In the genomic region with DNA sequence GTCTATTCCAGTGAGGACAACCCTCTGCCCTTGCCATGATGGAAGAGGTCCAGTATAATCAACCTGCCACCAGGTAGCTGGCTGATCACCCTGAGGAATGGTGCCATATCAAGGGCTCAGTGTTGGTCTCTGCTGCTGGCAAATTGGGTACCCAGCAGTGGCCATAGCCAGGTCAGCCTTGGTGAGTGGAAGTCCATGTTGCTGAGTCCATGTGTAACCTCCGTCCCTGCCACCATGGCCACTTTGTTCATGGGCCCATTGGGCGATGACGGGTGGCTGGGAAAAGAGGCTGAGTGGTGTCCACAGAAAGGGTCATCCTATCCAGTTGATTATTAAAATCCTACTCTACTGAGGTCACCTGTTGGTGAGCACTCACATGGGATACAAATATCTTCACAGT, we compare ENCODE assay signal across 7 cellular contexts. TPM values are rescaled to one million over a fixed set of nuclear protein-coding genes. Genes with fewer than 3 reads are reported as not detected.
"Had no signal": no experiment of that assay in that cellular context is flagged by ENCODE, and none has a peak within 500 bp of the region (broad histone marks: within the 10 kb centered on the region; RNA-seq: fewer than 3 reads in every experiment).

No MANE protein-coding gene starts in this region.

RNA-seq across cellular contexts. Expression of a gene that starts 24.9 kb away (rescaled TPM):
- polyA plus RNA-seq: immature natural killer cell had no signal

RNA-seq across cellular contexts. Expression of a gene that starts 45.4 kb away (rescaled TPM):
- total RNA-seq: left ventricle myocardium inferior, left ventricle myocardium superior, mammary epithelial cell, mesenteric fat pad, mononuclear cell, myocyte had no signal
- polyA plus RNA-seq: mammary epithelial cell had no signal
